In genomic region chr15:33194704-33195261, GRCh38 we compare ENCODE assay signal across 8 cellular contexts. TPM values are rescaled to one million over a fixed set of nuclear protein-coding genes. Genes with fewer than 3 reads are reported as not detected.
DNase-seq lines count a peak whose midpoint lies in the region; ATAC-seq and TF ChIP-seq lines count a peak whose summit lies in the region.

A gene with protein sequence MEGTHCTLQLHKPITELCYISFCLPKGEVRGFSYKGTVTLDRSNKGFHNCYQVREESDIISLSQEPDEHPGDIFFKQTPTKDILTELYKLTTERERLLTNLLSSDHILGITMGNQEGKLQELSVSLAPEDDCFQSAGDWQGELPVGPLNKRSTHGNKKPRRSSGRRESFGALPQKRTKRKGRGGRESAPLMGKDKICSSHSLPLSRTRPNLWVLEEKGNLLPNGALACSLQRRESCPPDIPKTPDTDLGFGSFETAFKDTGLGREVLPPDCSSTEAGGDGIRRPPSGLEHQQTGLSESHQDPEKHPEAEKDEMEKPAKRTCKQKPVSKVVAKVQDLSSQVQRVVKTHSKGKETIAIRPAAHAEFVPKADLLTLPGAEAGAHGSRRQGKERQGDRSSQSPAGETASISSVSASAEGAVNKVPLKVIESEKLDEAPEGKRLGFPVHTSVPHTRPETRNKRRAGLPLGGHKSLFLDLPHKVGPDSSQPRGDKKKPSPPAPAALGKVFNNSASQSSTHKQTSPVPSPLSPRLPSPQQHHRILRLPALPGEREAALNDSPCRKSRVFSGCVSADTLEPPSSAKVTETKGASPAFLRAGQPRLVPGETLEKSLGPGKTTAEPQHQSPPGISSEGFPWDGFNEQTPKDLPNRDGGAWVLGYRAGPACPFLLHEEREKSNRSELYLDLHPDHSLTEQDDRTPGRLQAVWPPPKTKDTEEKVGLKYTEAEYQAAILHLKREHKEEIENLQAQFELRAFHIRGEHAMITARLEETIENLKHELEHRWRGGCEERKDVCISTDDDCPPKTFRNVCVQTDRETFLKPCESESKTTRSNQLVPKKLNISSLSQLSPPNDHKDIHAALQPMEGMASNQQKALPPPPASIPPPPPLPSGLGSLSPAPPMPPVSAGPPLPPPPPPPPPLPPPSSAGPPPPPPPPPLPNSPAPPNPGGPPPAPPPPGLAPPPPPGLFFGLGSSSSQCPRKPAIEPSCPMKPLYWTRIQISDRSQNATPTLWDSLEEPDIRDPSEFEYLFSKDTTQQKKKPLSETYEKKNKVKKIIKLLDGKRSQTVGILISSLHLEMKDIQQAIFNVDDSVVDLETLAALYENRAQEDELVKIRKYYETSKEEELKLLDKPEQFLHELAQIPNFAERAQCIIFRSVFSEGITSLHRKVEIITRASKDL (N-terminal part only) (minus strand): TSS chr15:33194714. CDS start chr15:33154914, 39,800 bp downstream.

- peak within 1 kb of the TSS; percentile 47 for H3K4me3 ChIP-seq in lower leg skin (ENCODE audit: low read depth, poor library complexity, severe bottlenecking)

- intact Hi-C loops in lower leg skin (cut with DNase I; ENCODE audit: low total_unique reads), result no loop called here

- DNase-seq in NCI-H146 (lab: John Stamatoyannopoulos, UW) (peak; percentile 1), NCI-H146 treated with DMSO at 0.1 percent for 48 hours (lab: John Stamatoyannopoulos, UW; ENCODE audit: unreplicated experiment) (no peak), NCI-H524 (lab: John Stamatoyannopoulos, UW) (peak; percentile 94 to 95), lower leg skin (ENCODE audit: low spot score in 2 of 2) (peak; percentile 93 to 98)
- peak; percentile 94 for DNase-seq in activated CD8-positive, alpha-beta memory T cell treated with anti-CD3 and anti-CD28 coated beads for 24 hours
- peak; percentile 66 for DNase-seq in effector CD4-positive, alpha-beta T cell
- peak; percentile 90 for DNase-seq in stimulated activated CD4-positive, alpha-beta T cell treated with anti-CD3 and anti-CD28 coated beads, Interleukin-2, amount 100 ng/mL, for 4 hours (ENCODE audit: low read depth)

- no peak for TF ChIP-seq CTCF in lower leg skin (IDR thresholded peaks at IDR 0.05)

- TF ChIP-seq POLR2A in lower leg skin (IDR thresholded peaks at IDR 0.05), result no peak

- 0 to 1% methylated on average over 32 to 37 of the region's 39 CpGs for WGBS in lower leg skin, 2 donors

- ATAC-seq in HG03108 (IDR thresholded peaks at IDR 0.05; ENCODE audit: unreplicated experiment), result peak; percentile 95

RNA-seq across cellular contexts. Expression of the gene that starts here (rescaled TPM):
- 10 to 100 TPM; 12.6 to 52.2 (median 20.1) TPM for total RNA-seq in lower leg skin
